ENCODE assay signal across 1 cellular context in genomic region chr5:62403411-62404250, GRCh38.
TF ChIP-seq lines count a peak whose summit lies in the region.

DIMT1 (minus strand) TSS chr5:62403905; CDS start chr5:62403772, 133 bp downstream.

TF ChIP-seq in GM12878, 131 proteins besides CTCF, POLR2A, EP300 and RAD21 (continued from another document):
- TF ChIP-seq NR2C1 (IDR thresholded peaks at IDR 0.05) (peak; percentile 37; the same call in 1 of the 2 replicates), SMC3 (IDR thresholded peaks at IDR 0.05; ENCODE audit: borderline replicate concordance, low read length) (0 out of 2 replicates have a peak, but pooled peaks have one; percentile 13), NFXL1 (IDR thresholded peaks at IDR 0.05; ENCODE audit: borderline replicate concordance) (no peak), SPI1 (IDR thresholded peaks at IDR 0.05; ENCODE audit: borderline replicate concordance, insufficient read depth, low read depth, low read length) (peak; percentile 28; the same call in 1 of the 2 replicates), SP1 (IDR thresholded peaks at IDR 0.05; ENCODE audit: low read depth, low read length) (peak; percentile 53), EGR1 (IDR thresholded peaks at IDR 0.05; ENCODE audit: borderline replicate concordance in 1 of 2, low read depth in 2 of 2, low read length in 2 of 2) (peak in 1 of 2 experiments; percentile 71; a peak in 1 of 3 replicates), IRF4 (IDR thresholded peaks at IDR 0.05; ENCODE audit: low read depth, low read length) (peak; percentile 5; the same call in 1 of the 2 replicates), RAD51 (IDR thresholded peaks at IDR 0.05) (peak; percentile 38; the same call in 1 of the 2 replicates), MYC (IDR thresholded peaks at IDR 0.05; ENCODE audit: insufficient read depth, insufficient read length, insufficient replicate concordance, low read length, severe bottlenecking) (peak; percentile 97), ASH2L (IDR thresholded peaks at IDR 0.05; ENCODE audit: borderline replicate concordance, low read depth) (peak; percentile 87; the same call in 1 of the 2 replicates), POLR2AphosphoS5 (IDR thresholded peaks at IDR 0.05; ENCODE audit: low read length) (peak; percentile 93), RUNX3 (IDR thresholded peaks at IDR 0.05; ENCODE audit: low read length) (peak; percentile 51), RB1 (IDR thresholded peaks at IDR 0.05; ENCODE audit: borderline replicate concordance) (peak; percentile 79; the same call in 1 of the 2 replicates), CREM (IDR thresholded peaks at IDR 0.05; ENCODE audit: low read depth) (peak; percentile 49; the same call in 1 of the 2 replicates), ZBTB11 (CRISPR knock-in tag; IDR thresholded peaks at IDR 0.05) (peak; percentile 26; the same call in 1 of the 2 replicates), TCF7 (IDR thresholded peaks at IDR 0.05; ENCODE audit: borderline replicate concordance) (no peak), IKZF2 (IDR thresholded peaks at IDR 0.05) (peak in 1 of 2 experiments; percentile 96; a peak in 1 of 4 replicates), YBX1 (IDR thresholded peaks at IDR 0.05) (no peak), SIX5 (IDR thresholded peaks at IDR 0.05; ENCODE audit: low read depth, low read length, severe bottlenecking) (peak; percentile 85), HCFC1 (IDR thresholded peaks at IDR 0.05; ENCODE audit: low read length) (peak; percentile 88), CREB1 (IDR thresholded peaks at IDR 0.05; ENCODE audit: low read depth) (peak; percentile 60), PML (IDR thresholded peaks at IDR 0.05; ENCODE audit: low read length) (peak; percentile 95), ESRRA (IDR thresholded peaks at IDR 0.05; ENCODE audit: low read length) (no peak), POU2F2 (IDR thresholded peaks at IDR 0.05; ENCODE audit: borderline replicate concordance, low read depth, low read length) (peak; percentile 26; the same call in 1 of the 3 replicates), LARP7 (IDR thresholded peaks at IDR 0.05) (peak; percentile 94), TAF1 (IDR thresholded peaks at IDR 0.05; ENCODE audit: borderline replicate concordance, low read depth, low read length) (peak; percentile 52; the same call in 1 of the 2 replicates), RELA (IDR thresholded peaks at IDR 0.05; ENCODE audit: borderline replicate concordance, partially characterized antibody) (peak; percentile 41), TCF12 (IDR thresholded peaks at IDR 0.05; ENCODE audit: low read depth, low read length) (no peak; the same call in 1 of the 2 replicates), DPF2 (IDR thresholded peaks at IDR 0.05) (peak; percentile 84; the same call in 1 of the 2 replicates), NFIC (IDR thresholded peaks at IDR 0.05; ENCODE audit: low read depth, low read length) (0 out of 2 replicates have a peak, but pooled peaks have one; percentile 41), YY1 (IDR thresholded peaks at IDR 0.05; ENCODE audit: low read depth, low read length) (peak; percentile 64; the same call in 1 of the 2 replicates), CBFB (IDR thresholded peaks at IDR 0.05; ENCODE audit: low read depth) (peak; percentile 18; the same call in 1 of the 2 replicates), POLR2AphosphoS2 (IDR thresholded peaks at IDR 0.05; ENCODE audit: low read depth, low read length) (peak; percentile 86), NR2F1 (conservative IDR thresholded peaks at IDR 0.05) (peak; percentile 93), TCF3 (IDR thresholded peaks at IDR 0.05; ENCODE audit: borderline replicate concordance, insufficient read depth, low read depth, low read length) (peak; percentile 73), CBX5 (IDR thresholded peaks at IDR 0.05; ENCODE audit: low read depth) (no peak), ZSCAN29 (IDR thresholded peaks at IDR 0.05) (no peak), NKRF (conservative IDR thresholded peaks at IDR 0.05) (peak; percentile 95), GATAD2B (conservative IDR thresholded peaks at IDR 0.05; ENCODE audit: low read depth) (peak; percentile 84), HDGF (IDR thresholded peaks at IDR 0.05) (peak; percentile 90), PAX5 (IDR thresholded peaks at IDR 0.05; ENCODE audit: borderline replicate concordance, low read depth, low read length) (peak; percentile 51; the same call in 1 of the 2 replicates), STAT1 (conservative IDR thresholded peaks at IDR 0.05) (0 out of 2 replicates have a peak, but pooled peaks have one; percentile 69), RCOR1 (conservative IDR thresholded peaks at IDR 0.05; ENCODE audit: low read depth, low read length) (0 out of 2 replicates have a peak, but pooled peaks have one; percentile 87), CHD1 (IDR thresholded peaks at IDR 0.05; ENCODE audit: low read depth, low read length) (0 out of 2 replicates have a peak, but pooled peaks have one; percentile 40)
- TF ChIP-seq, protein P1, sequence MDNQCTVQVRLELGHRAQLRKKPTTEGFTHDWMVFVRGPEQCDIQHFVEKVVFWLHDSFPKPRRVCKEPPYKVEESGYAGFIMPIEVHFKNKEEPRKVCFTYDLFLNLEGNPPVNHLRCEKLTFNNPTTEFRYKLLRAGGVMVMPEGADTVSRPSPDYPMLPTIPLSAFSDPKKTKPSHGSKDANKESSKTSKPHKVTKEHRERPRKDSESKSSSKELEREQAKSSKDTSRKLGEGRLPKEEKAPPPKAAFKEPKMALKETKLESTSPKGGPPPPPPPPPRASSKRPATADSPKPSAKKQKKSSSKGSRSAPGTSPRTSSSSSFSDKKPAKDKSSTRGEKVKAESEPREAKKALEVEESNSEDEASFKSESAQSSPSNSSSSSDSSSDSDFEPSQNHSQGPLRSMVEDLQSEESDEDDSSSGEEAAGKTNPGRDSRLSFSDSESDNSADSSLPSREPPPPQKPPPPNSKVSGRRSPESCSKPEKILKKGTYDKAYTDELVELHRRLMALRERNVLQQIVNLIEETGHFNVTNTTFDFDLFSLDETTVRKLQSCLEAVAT (IDR thresholded peaks at IDR 0.05), result no peak
- TF ChIP-seq, protein P2, sequence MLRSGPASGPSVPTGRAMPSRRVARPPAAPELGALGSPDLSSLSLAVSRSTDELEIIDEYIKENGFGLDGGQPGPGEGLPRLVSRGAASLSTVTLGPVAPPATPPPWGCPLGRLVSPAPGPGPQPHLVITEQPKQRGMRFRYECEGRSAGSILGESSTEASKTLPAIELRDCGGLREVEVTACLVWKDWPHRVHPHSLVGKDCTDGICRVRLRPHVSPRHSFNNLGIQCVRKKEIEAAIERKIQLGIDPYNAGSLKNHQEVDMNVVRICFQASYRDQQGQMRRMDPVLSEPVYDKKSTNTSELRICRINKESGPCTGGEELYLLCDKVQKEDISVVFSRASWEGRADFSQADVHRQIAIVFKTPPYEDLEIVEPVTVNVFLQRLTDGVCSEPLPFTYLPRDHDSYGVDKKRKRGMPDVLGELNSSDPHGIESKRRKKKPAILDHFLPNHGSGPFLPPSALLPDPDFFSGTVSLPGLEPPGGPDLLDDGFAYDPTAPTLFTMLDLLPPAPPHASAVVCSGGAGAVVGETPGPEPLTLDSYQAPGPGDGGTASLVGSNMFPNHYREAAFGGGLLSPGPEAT (IDR thresholded peaks at IDR 0.05; ENCODE audit: low read depth), result no peak; the same call in 1 of the 2 replicates
- TF ChIP-seq, protein P3, sequence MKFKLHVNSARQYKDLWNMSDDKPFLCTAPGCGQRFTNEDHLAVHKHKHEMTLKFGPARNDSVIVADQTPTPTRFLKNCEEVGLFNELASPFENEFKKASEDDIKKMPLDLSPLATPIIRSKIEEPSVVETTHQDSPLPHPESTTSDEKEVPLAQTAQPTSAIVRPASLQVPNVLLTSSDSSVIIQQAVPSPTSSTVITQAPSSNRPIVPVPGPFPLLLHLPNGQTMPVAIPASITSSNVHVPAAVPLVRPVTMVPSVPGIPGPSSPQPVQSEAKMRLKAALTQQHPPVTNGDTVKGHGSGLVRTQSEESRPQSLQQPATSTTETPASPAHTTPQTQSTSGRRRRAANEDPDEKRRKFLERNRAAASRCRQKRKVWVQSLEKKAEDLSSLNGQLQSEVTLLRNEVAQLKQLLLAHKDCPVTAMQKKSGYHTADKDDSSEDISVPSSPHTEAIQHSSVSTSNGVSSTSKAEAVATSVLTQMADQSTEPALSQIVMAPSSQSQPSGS (IDR thresholded peaks at IDR 0.05; ENCODE audit: low read length), result 0 out of 2 replicates have a peak, but pooled peaks have one; percentile 27
- TF ChIP-seq, protein P4, sequence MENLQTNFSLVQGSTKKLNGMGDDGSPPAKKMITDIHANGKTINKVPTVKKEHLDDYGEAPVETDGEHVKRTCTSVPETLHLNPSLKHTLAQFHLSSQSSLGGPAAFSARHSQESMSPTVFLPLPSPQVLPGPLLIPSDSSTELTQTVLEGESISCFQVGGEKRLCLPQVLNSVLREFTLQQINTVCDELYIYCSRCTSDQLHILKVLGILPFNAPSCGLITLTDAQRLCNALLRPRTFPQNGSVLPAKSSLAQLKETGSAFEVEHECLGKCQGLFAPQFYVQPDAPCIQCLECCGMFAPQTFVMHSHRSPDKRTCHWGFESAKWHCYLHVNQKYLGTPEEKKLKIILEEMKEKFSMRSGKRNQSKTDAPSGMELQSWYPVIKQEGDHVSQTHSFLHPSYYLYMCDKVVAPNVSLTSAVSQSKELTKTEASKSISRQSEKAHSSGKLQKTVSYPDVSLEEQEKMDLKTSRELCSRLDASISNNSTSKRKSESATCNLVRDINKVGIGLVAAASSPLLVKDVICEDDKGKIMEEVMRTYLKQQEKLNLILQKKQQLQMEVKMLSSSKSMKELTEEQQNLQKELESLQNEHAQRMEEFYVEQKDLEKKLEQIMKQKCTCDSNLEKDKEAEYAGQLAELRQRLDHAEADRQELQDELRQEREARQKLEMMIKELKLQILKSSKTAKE (IDR thresholded peaks at IDR 0.05; ENCODE audit: low read depth, poor library complexity, severe bottlenecking), result no peak
- TF ChIP-seq, protein P5, sequence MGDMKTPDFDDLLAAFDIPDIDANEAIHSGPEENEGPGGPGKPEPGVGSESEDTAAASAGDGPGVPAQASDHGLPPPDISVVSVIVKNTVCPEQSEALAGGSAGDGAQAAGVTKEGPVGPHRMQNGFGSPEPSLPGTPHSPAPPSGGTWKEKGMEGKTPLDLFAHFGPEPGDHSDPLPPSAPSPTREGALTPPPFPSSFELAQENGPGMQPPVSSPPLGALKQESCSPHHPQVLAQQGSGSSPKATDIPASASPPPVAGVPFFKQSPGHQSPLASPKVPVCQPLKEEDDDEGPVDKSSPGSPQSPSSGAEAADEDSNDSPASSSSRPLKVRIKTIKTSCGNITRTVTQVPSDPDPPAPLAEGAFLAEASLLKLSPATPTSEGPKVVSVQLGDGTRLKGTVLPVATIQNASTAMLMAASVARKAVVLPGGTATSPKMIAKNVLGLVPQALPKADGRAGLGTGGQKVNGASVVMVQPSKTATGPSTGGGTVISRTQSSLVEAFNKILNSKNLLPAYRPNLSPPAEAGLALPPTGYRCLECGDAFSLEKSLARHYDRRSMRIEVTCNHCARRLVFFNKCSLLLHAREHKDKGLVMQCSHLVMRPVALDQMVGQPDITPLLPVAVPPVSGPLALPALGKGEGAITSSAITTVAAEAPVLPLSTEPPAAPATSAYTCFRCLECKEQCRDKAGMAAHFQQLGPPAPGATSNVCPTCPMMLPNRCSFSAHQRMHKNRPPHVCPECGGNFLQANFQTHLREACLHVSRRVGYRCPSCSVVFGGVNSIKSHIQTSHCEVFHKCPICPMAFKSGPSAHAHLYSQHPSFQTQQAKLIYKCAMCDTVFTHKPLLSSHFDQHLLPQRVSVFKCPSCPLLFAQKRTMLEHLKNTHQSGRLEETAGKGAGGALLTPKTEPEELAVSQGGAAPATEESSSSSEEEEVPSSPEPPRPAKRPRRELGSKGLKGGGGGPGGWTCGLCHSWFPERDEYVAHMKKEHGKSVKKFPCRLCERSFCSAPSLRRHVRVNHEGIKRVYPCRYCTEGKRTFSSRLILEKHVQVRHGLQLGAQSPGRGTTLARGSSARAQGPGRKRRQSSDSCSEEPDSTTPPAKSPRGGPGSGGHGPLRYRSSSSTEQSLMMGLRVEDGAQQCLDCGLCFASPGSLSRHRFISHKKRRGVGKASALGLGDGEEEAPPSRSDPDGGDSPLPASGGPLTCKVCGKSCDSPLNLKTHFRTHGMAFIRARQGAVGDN (IDR thresholded peaks at IDR 0.05), result peak; percentile 91
TF ChIP-seq in GM12878: peak in this region for 55.
